9 cellular contexts compared by ENCODE assay signal in genomic region chr19:43194397-43194796, GRCh38. TPM values are rescaled to one million over a fixed set of nuclear protein-coding genes. Genes with fewer than 3 reads are reported as not detected.
"Had no signal": no experiment of that assay in that cellular context is flagged by ENCODE, and none has a peak within 500 bp of the region (broad histone marks: within the 10 kb centered on the region; RNA-seq: fewer than 3 reads in every experiment).

No MANE protein-coding gene starts in this region.

RNA-seq across cellular contexts. Expression of gene PSG5, which starts 8.1 kb away (rescaled TPM):
- total RNA-seq: OCI-LY7, PC-3, Peyer's patch, Right ventricle myocardium inferior, Right ventricle myocardium superior, SJCRH30, SK-MEL-5, T-cell had no signal

RNA-seq across cellular contexts. Expression of gene PSG4, which starts 11.0 kb away (rescaled TPM):
- total RNA-seq: OCI-LY7, PC-3, Peyer's patch, Right ventricle myocardium inferior, Right ventricle myocardium superior, SJCRH30, SJSA1, T-cell had no signal
